Comparison of ENCODE assay signal across 8 cellular contexts in genomic region chrX:109732780-109733657, GRCh38. TPM values are rescaled to one million over a fixed set of nuclear protein-coding genes. Genes with fewer than 3 reads are reported as not detected.
DNase-seq lines count a peak whose midpoint lies in the region; ATAC-seq and TF ChIP-seq lines count a peak whose summit lies in the region.

Gene ACSL4, minus strand, starts transcription at chrX:109733257. Its CDS starts 49,894 bp downstream, at chrX:109683363.

- DNase-seq in GM12864 (ENCODE audit: low read depth) = peak; percentile 43
- peak; percentile 66 for DNase-seq in NCI-H1436 treated with DMSO at 0.1 percent for 48 hours (lab: John Stamatoyannopoulos, UW)
- peak; percentile 75 to 88 (median 80) for DNase-seq in T-helper 1 cell
- DNase-seq in cardiac septum (ENCODE audit: low spot score) = peak; percentile 93
- DNase-seq in posterior cingulate gyrus = peak; percentile 74 to 98 (median 86)
- peak; percentile 87 for DNase-seq in transverse colon

- H3K36me3 ChIP-seq in transverse colon = no peaks in the 10 kb centered on the region

- no peaks in the 10 kb centered on the region for H3K9me3 ChIP-seq in transverse colon

- H3K27me3 ChIP-seq in transverse colon = no peaks in the 10 kb centered on the region

- H3K4me3 ChIP-seq in GM12864 (ENCODE audit: low read depth, low read length) (peak within 1 kb of the TSS; percentile 75), transverse colon (peak within 1 kb of the TSS; percentile 47 to 84 (median 66))

- H3K27ac ChIP-seq in adipose tissue (ENCODE audit: low read depth, low read length) (no peak within 1 kb of the TSS), transverse colon (peak within 1 kb of the TSS; percentile 85 to 91 (median 88))

- intact Hi-C loops in cardiac septum (cut with DNase I) (loop anchor here (5.0 kb wide), 1 partner anchor 124 kb away; no protein-coding TSS in a partner anchor), posterior cingulate gyrus (cut with DNase I) (no loop called here), transverse colon (cut with DNase I; ENCODE audit: low total_unique reads) (no loop called here)

- peak; percentile 51 for TF ChIP-seq POLR2A in transverse colon (IDR thresholded peaks at IDR 0.05)

- no peaks in the 10 kb centered on the region for H3K4me1 ChIP-seq in transverse colon

- 0 to 42% (median 0%) methylated on average over 33 to 93 of the region's 94 CpGs for WGBS in adipose tissue, 3 donors
- 61% methylated on average over 94 of the region's 94 CpGs; no CpG with 5 or more reads in 1 of the 2 donors for WGBS in transverse colon (ENCODE audit: low coverage in 1 of 2), 2 donors

- TF ChIP-seq EP300 in transverse colon (IDR thresholded peaks at IDR 0.05; ENCODE audit: low read depth) = no peak

- no peak for TF ChIP-seq CTCF in GM12864 (IDR thresholded peaks at IDR 0.05; ENCODE audit: low read depth, low read length, missing control alignments)
- no peak for TF ChIP-seq CTCF in transverse colon (IDR thresholded peaks at IDR 0.05)

- ATAC-seq in HG02678 (IDR thresholded peaks at IDR 0.05; ENCODE audit: unreplicated experiment) = peak; percentile 85

- in situ Hi-C loops in transverse colon (cut with MboI; ENCODE audit: low pct_ligation_motif_present in 1 of 4, low pct_unique_long_range_greater_than_20kb in 1 of 4, low sequenced_read_pairs in 3 of 4) = no loop called here

RNA-seq across cellular contexts. Expression of gene ACSL4, which starts in this region (rescaled TPM):
- polyA plus RNA-seq in adipose tissue = 10 to 100 TPM in 2 of 3 donors, 1 to 10 TPM in 1; 5.0 to 83.0 (median 28.8) TPM
- total RNA-seq in cardiac septum = 49.4 TPM
- total RNA-seq in transverse colon = 10 to 100 TPM in 1 of 4 donors, 1 to 10 TPM in 3; 8.2 to 20.8 (median 9.6) TPM

Comparison
In these comparisons a context has a peak if more than half of its experiments do, and no peak if none do; other contexts are left out.
1. DNase-seq: peak in every context shown above with its lines; median percentile 93 in cardiac septum; 87 in transverse colon; 86 in posterior cingulate gyrus; 80 in T-helper 1 cell; 66 in NCI-H1436 treated with DMSO at 0.1 percent for 48 hours; 43 in GM12864.